1 cellular context compared by ENCODE assay signal in genomic region chr19:41744850-41745249, GRCh38.
TF ChIP-seq lines count a peak whose summit lies in the region.

No MANE protein-coding gene starts in this region.

TF ChIP-seq in K562, 482 proteins besides CTCF, POLR2A, EP300 and RAD21:
- TF ChIP-seq ZNF224 (CRISPR knock-in tag; IDR thresholded peaks at IDR 0.05): no peak
- 0 out of 2 replicates have a peak, but pooled peaks have one; percentile 19 for TF ChIP-seq SPI1 (IDR thresholded peaks at IDR 0.05; ENCODE audit: borderline replicate concordance, low read depth, low read length)
